Comparison of ENCODE assay signal across 25 cellular contexts in genomic region chr12:26631846-26632245, GRCh38.
DNase-seq lines count a peak whose midpoint lies in the region; ATAC-seq, FAIRE-seq and TF ChIP-seq lines count a peak whose summit lies in the region.
"Had no signal": no experiment of that assay in that cellular context is flagged by ENCODE, and none has a peak within 500 bp of the region (broad histone marks: within the 10 kb centered on the region; RNA-seq: fewer than 3 reads in every experiment).

No MANE protein-coding gene starts in this region.

- peak overlapping the region in 1 of 2 experiments; percentile 56 for H2BK12ac ChIP-seq in mesenchymal stem cell (ENCODE audit: low read length in 2 of 2)

- FAIRE-seq in GM12891 (lab: Jason Lieb, UNC) = no peak

- intact Hi-C loops in esophagus squamous epithelium (cut with DNase I) = no loop called here

- H3K4me3 Mint-ChIP-seq in HFFc6 = no peak overlapping the region
- H3K4me3 Mint-ChIP-seq: activated CD8-positive, alpha-beta T cell treated with anti-CD3 and anti-CD28 coated beads for 36 hours; activated naive CD4-positive, alpha-beta T cell treated with anti-CD3 and anti-CD28 coated beads for 36 hours; activated T-cell treated with anti-CD3 and anti-CD28 coated beads, Interleukin-2, amount 50 U/mL, for 24 hours; CD8-positive, alpha-beta T cell; neural crest cell; WTC11 had no signal

- peaks cover 4% of the 10 kb centered on the region for H3K36me3 Mint-ChIP-seq in HFFc6 (ENCODE audit: low read depth)

- H3K18ac ChIP-seq in mesenchymal stem cell (ENCODE audit: low read depth in 1 of 2, low read length in 2 of 2) = no peak overlapping the region

- H2BK15ac ChIP-seq in mesenchymal stem cell (ENCODE audit: low read depth, poor library complexity, severe bottlenecking) = no peak overlapping the region

- peaks cover 7% of the 10 kb centered on the region for H3K4me1 ChIP-seq in mesenchymal stem cell (ENCODE audit: control insufficient read depth, insufficient read depth, low read depth, low read length)
- H3K4me1 ChIP-seq in esophagus squamous epithelium = peaks cover 0 to 21% (median 2%) of the 10 kb centered on the region in 3 donors
- H3K4me1 ChIP-seq: colonic mucosa, prostate gland had no signal

- TF ChIP-seq CTCF in AG10803 (conservative IDR thresholded peaks at IDR 0.05; ENCODE audit: low read length) (no peak), HFFc6 (IDR thresholded peaks at IDR 0.05) (no peak), esophagus squamous epithelium (IDR thresholded peaks at IDR 0.05) (no peak)

- peak overlapping the region; percentile 3 for H2AK5ac ChIP-seq in mesenchymal stem cell (ENCODE audit: low read length, severe bottlenecking)

- H3K27me3 Mint-ChIP-seq in HFFc6 (ENCODE audit: insufficient read depth) = no peaks in the 10 kb centered on the region
- H3K27me3 Mint-ChIP-seq: activated CD8-positive, alpha-beta T cell treated with anti-CD3 and anti-CD28 coated beads for 36 hours; activated T-cell treated with anti-CD3 and anti-CD28 coated beads, Interleukin-2, amount 50 U/mL, for 24 hours had no signal

- peaks cover 2% of the 10 kb centered on the region for H3K79me1 ChIP-seq in mesenchymal stem cell (replicated peaks; ENCODE audit: low read length, poor library complexity, severe bottlenecking)

- no peak overlapping the region for H4K91ac ChIP-seq in mesenchymal stem cell (ENCODE audit: low read length)

- no peak overlapping the region for H3K9ac ChIP-seq in mesenchymal stem cell (ENCODE audit: low read length)
- H3K9ac ChIP-seq: KMS-11 had no signal

- DNase-seq in AG10803 (ENCODE audit: low read depth) (peak; percentile 46), HFFc6 (no peak), astrocyte of the hippocampus (ENCODE audit: low read depth, low spot score) (peak; percentile 32), mesenchymal stem cell (no peak), HT-29 (ENCODE audit: low spot score) (no peak), GM12891 (ENCODE audit: insufficient read length, low spot score) (no peak), esophagus squamous epithelium (lab: John Stamatoyannopoulos, UW) (no peak)
- DNase-seq: activated CD8-positive, alpha-beta T cell treated with anti-CD3 and anti-CD28 coated beads for 36 hours; activated naive CD4-positive, alpha-beta T cell treated with anti-CD3 and anti-CD28 coated beads for 36 hours; activated T-cell treated with anti-CD3 and anti-CD28 coated beads, Interleukin-2, amount 50 U/mL, for 24 hours; aorta; CD8-positive, alpha-beta T cell; colonic mucosa; DMS53; gastrocnemius medialis; left cardiac atrium; NCI-H2081 treated with DMSO at 0.1 percent for 48 hours; NCI-H524; T-helper 1 cell had no signal

- no peaks in the 10 kb centered on the region for H3K9me3 Mint-ChIP-seq in HFFc6
- H3K9me3 Mint-ChIP-seq: activated CD8-positive, alpha-beta T cell treated with anti-CD3 and anti-CD28 coated beads for 36 hours; activated naive CD4-positive, alpha-beta T cell treated with anti-CD3 and anti-CD28 coated beads for 36 hours; activated T-cell treated with anti-CD3 and anti-CD28 coated beads, Interleukin-2, amount 50 U/mL, for 24 hours; CD8-positive, alpha-beta T cell; neural crest cell; WTC11 had no signal

- H3K27ac Mint-ChIP-seq in HFFc6 = peak overlapping the region; percentile 30; the same call in 1 of the 2 replicates
- H3K27ac Mint-ChIP-seq: activated CD8-positive, alpha-beta T cell treated with anti-CD3 and anti-CD28 coated beads for 36 hours; activated naive CD4-positive, alpha-beta T cell treated with anti-CD3 and anti-CD28 coated beads for 36 hours; activated T-cell treated with anti-CD3 and anti-CD28 coated beads, Interleukin-2, amount 50 U/mL, for 24 hours; CD8-positive, alpha-beta T cell; WTC11 had no signal

- no peak overlapping the region for H2AFZ ChIP-seq in mesenchymal stem cell (ENCODE audit: low read depth, low read length)

- no peak overlapping the region for H4K8ac ChIP-seq in mesenchymal stem cell (ENCODE audit: low read length)

- H3K4ac ChIP-seq in mesenchymal stem cell (ENCODE audit: low read depth in 1 of 2, low read length in 2 of 2) = no peak overlapping the region

- H3K23ac ChIP-seq in mesenchymal stem cell (ENCODE audit: low read length in 2 of 2) = no peak overlapping the region

- H3K36me3 ChIP-seq in mesenchymal stem cell (ENCODE audit: control insufficient read depth in 1 of 2, insufficient read depth in 2 of 2, low read depth in 1 of 2, low read length in 2 of 2) (no peaks in the 10 kb centered on the region), esophagus squamous epithelium (peaks cover 0 to 49% (median 0%) of the 10 kb centered on the region in 3 donors)
- H3K36me3 ChIP-seq: colonic mucosa, gastrocnemius medialis, prostate gland had no signal

- H3K27ac ChIP-seq in mesenchymal stem cell (ENCODE audit: low read length, poor library complexity, severe bottlenecking) (peak overlapping the region; percentile 2), esophagus squamous epithelium (no peak overlapping the region)
- H3K27ac ChIP-seq: colonic mucosa, gastrocnemius medialis, KMS-11, prostate gland had no signal

- H2BK120ac ChIP-seq in mesenchymal stem cell (ENCODE audit: low read depth, low read length) = no peak overlapping the region

- H3K4me3 ChIP-seq in AG10803 (ENCODE audit: low read length) (no peak overlapping the region), mesenchymal stem cell (ENCODE audit: insufficient read depth in 1 of 2, low read depth in 1 of 2, low read length in 2 of 2) (no peak overlapping the region), esophagus squamous epithelium (no peak overlapping the region)
- H3K4me3 ChIP-seq: colonic mucosa, gastrocnemius medialis, prostate gland had no signal

- no peak overlapping the region for H2BK5ac ChIP-seq in mesenchymal stem cell (ENCODE audit: low read depth, low read length, poor library complexity, severe bottlenecking)

- peaks cover 86% of the 10 kb centered on the region for H3K4me1 Mint-ChIP-seq in HFFc6 (ENCODE audit: low read depth)

- 90% methylated on average over 6 of the region's 6 CpGs for WGBS in mesenchymal stem cell
- WGBS in esophagus squamous epithelium, 2 donors = 74 to 78% methylated on average over 2 to 6 of the region's 6 CpGs

- H3K27me3 ChIP-seq in mesenchymal stem cell (ENCODE audit: control insufficient read depth in 1 of 2, insufficient read depth in 1 of 2, low read length in 2 of 2) (no peaks in the 10 kb centered on the region), esophagus squamous epithelium (no peaks in the 10 kb centered on the region)
- H3K27me3 ChIP-seq: colonic mucosa, gastrocnemius medialis had no signal

- TF ChIP-seq POLR2A in GM12891 (IDR thresholded peaks at IDR 0.05; ENCODE audit: low read depth, low read length) = no peak
- TF ChIP-seq POLR2A in esophagus squamous epithelium (IDR thresholded peaks at IDR 0.05) = no peak

- H3K9me3 ChIP-seq in mesenchymal stem cell (ENCODE audit: control insufficient read depth, low read length) = no peaks in the 10 kb centered on the region
- H3K9me3 ChIP-seq in esophagus squamous epithelium = no peaks in the 10 kb centered on the region
- H3K9me3 ChIP-seq: colonic mucosa, gastrocnemius medialis, prostate gland had no signal

- H3K14ac ChIP-seq in mesenchymal stem cell (ENCODE audit: low read length in 2 of 2) = no peak overlapping the region

- no peak for ATAC-seq in HG03045 (IDR thresholded peaks at IDR 0.05; ENCODE audit: unreplicated experiment)
- ATAC-seq: activated CD8-positive, alpha-beta T cell treated with anti-CD3 and anti-CD28 coated beads for 36 hours; CD8-positive, alpha-beta T cell; gastrocnemius medialis; left cardiac atrium; Right ventricle myocardium inferior; WTC11 had no signal

- no peak overlapping the region for H3K4me2 ChIP-seq in mesenchymal stem cell (ENCODE audit: low read length, poor library complexity, severe bottlenecking)
- H3K4me2 ChIP-seq: KMS-11 had no signal

TF ChIP-seq in GM12891, 5 proteins besides CTCF, POLR2A, EP300 and RAD21:
- no peak for TF ChIP-seq SPI1 (IDR thresholded peaks at IDR 0.05; ENCODE audit: low read depth, low read length)
- TF ChIP-seq PAX5 (IDR thresholded peaks at IDR 0.05; ENCODE audit: insufficient read depth, low read length, severe bottlenecking) = no peak
- TF ChIP-seq POLR2AphosphoS5 (IDR thresholded peaks at IDR 0.05; ENCODE audit: low read depth, low read length) = no peak
- no peak for TF ChIP-seq POU2F2 (IDR thresholded peaks at IDR 0.05; ENCODE audit: low read depth, low read length)
- no peak for TF ChIP-seq TAF1 (IDR thresholded peaks at IDR 0.05; ENCODE audit: low read depth, low read length)

Comparison
In these comparisons a context has a peak if more than half of its experiments do, and no peak if none do; other contexts are left out.
1. DNase-seq: peak in AG10803 (single experiment) and astrocyte of the hippocampus (single experiment); none in HFFc6 (single experiment), mesenchymal stem cell (single experiment), HT-29 (single experiment), GM12891 (single experiment) and esophagus squamous epithelium (single experiment).